In genomic region chr15:23869391-23869790, GRCh38 we compare ENCODE assay signal across 1 cellular context.
A peak's percentile ranks its signal among the peaks of the same experiment; 100 is the strongest.
TF ChIP-seq lines count a peak whose summit lies in the region.

No MANE protein-coding gene starts in this region.

TF ChIP-seq in HepG2, 621 proteins besides CTCF, POLR2A, EP300 and RAD21 (continued from another document):
- TF ChIP-seq ZNF788 (CRISPR knock-in tag; IDR thresholded peaks at IDR 0.05; ENCODE audit: borderline replicate concordance), result peak; percentile 38; the same call in 1 of the 2 replicates
- no peak for TF ChIP-seq ZNF678 (CRISPR knock-in tag; IDR thresholded peaks at IDR 0.05)
- peak; percentile 36 for TF ChIP-seq XRCC5 (optimal IDR thresholded peaks at IDR 0.05; ENCODE audit: low read length)
- TF ChIP-seq TBL1XR1 (IDR thresholded peaks at IDR 0.05; ENCODE audit: borderline replicate concordance, low read length, partially characterized antibody), result peak; percentile 12
- TF ChIP-seq, protein P1, sequence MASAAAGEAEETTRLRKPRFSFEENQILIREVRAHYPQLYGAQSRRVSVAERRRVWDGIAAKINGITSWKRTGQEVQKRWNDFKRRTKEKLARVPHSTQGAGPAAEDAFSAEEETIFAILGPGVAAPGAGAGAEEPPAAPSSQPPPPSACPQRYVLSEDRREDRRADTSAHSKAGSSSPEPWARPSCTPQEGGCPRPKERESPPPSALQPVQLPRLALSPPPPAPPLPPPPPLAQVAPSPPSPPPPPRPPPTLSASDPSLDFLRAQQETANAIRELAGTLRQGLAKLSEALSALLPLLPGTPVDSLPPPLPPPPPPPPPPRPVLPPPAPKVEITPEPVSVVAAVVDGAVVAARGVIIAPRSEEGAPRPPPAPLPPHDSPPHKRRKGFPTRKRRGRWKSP (CRISPR knock-in tag; IDR thresholded peaks at IDR 0.05), result peak; percentile 56; the same call in 1 of the 2 replicates
- peak; percentile 69 for TF ChIP-seq ZNF687 (CRISPR knock-in tag; IDR thresholded peaks at IDR 0.05)
- peak; percentile 63; the same call in 1 of the 2 replicates for TF ChIP-seq SPEN (CRISPR knock-in tag; IDR thresholded peaks at IDR 0.05; ENCODE audit: low read depth)
- TF ChIP-seq ETV5 (CRISPR knock-in tag; IDR thresholded peaks at IDR 0.05; ENCODE audit: borderline replicate concordance), result peak; percentile 53; the same call in 1 of the 2 replicates
- TF ChIP-seq SP5 (CRISPR knock-in tag; IDR thresholded peaks at IDR 0.05; ENCODE audit: borderline replicate concordance, low read depth), result peak; percentile 48; the same call in 1 of the 2 replicates
- no peak for TF ChIP-seq ZNF446 (CRISPR knock-in tag; IDR thresholded peaks at IDR 0.05)
- TF ChIP-seq GABPA (IDR thresholded peaks at IDR 0.05; ENCODE audit: low read depth, low read length), result peak; percentile 52
- TF ChIP-seq GABPA (CRISPR knock-in tag; IDR thresholded peaks at IDR 0.05; ENCODE audit: low read depth), result peak; percentile 81
- peak; percentile 36; the same call in 1 of the 2 replicates for TF ChIP-seq ZFX (CRISPR knock-in tag; IDR thresholded peaks at IDR 0.05; ENCODE audit: low read depth)
- TF ChIP-seq PHF21A (CRISPR knock-in tag; IDR thresholded peaks at IDR 0.05), result 0 out of 2 replicates have a peak, but pooled peaks have one; percentile 20
